17 cellular contexts compared by ENCODE assay signal in the genomic region with DNA sequence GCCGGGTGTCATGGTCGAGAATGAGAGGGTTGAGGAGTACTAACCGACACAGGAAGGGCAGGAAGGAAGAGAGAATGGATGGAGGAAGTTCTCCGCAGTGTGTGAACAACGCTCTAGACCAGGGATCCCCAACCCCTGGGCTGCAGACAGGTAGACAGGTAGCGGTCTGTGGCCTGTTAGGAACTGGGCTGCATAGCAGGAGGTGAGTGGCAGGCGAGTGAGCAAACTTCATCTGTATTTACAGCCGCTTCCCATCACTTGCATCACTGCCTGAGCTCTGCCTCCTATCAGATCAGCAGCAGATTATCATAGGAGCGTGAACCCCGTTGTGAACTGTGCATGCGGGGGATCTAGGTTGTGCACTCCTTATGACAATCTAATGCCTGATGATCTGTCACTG.
DNase-seq lines count a peak whose midpoint lies in the region; ATAC-seq and TF ChIP-seq lines count a peak whose summit lies in the region.
"Had no signal": no experiment of that assay in that cellular context is flagged by ENCODE, and none has a peak within 500 bp of the region (broad histone marks: within the 10 kb centered on the region; RNA-seq: fewer than 3 reads in every experiment).

No MANE protein-coding gene starts in this region.

- H4K20me1 ChIP-seq in neural progenitor cell (ENCODE audit: low read depth): peaks cover 8% of the 10 kb centered on the region

- H3F3A ChIP-seq in neural progenitor cell (ENCODE audit: low read depth): peaks cover 8% of the 10 kb centered on the region

- CTCF ChIA-PET in activated naive CD4-positive, alpha-beta T cell treated with anti-CD3 and anti-CD28 coated beads, Interleukin-2, amount 10 ng/mL, durations not matched to agents 7 days and 5 days (lab: Charles Lee): interaction anchor here (0.9 to 4.1 kb wide), 2 partner anchors 10 to 897 kb away, joined by 3 to 32 read pairs; no protein-coding TSS in a partner anchor

- peaks cover 7% of the 10 kb centered on the region for H3K36me3 Mint-ChIP-seq in activated naive CD4-positive, alpha-beta T cell treated with anti-CD3 and anti-CD28 coated beads, Interleukin-2, amount 10 ng/mL, durations not matched to agents 7 days and 5 days
- no peaks in the 10 kb centered on the region for H3K36me3 Mint-ChIP-seq in HFFc6 (ENCODE audit: low read depth)
- peaks cover 10% of the 10 kb centered on the region for H3K36me3 Mint-ChIP-seq in activated T-helper 17 cell treated with anti-CD3 and anti-CD28 coated beads, Interleukin-2, amount 50 U/mL, for 72 hours (ENCODE audit: low read depth)
- peaks cover 20% of the 10 kb centered on the region for H3K36me3 Mint-ChIP-seq in nephron (ENCODE audit: low read depth)
- H3K36me3 Mint-ChIP-seq in neural progenitor cell: peaks cover 6% of the 10 kb centered on the region
- H3K36me3 Mint-ChIP-seq in immature natural killer cell: peaks cover 0 to 4% (median 0%) of the 10 kb centered on the region in 3 donors
- H3K36me3 Mint-ChIP-seq: CD8-positive, alpha-beta T cell; IgD-negative memory B cell had no signal

- peak overlapping the region; percentile 11 for H3K27ac Mint-ChIP-seq in activated naive CD4-positive, alpha-beta T cell treated with anti-CD3 and anti-CD28 coated beads, Interleukin-2, amount 10 ng/mL, durations not matched to agents 7 days and 5 days
- H3K27ac Mint-ChIP-seq in HFFc6: 0 out of 2 replicates have a peak overlapping the region, but pooled peaks have one; percentile 17
- H3K27ac Mint-ChIP-seq in activated T-helper 17 cell treated with anti-CD3 and anti-CD28 coated beads, Interleukin-2, amount 50 U/mL, for 72 hours: peak overlapping the region; percentile 23
- peak overlapping the region; percentile 42 to 88 (median 69) for H3K27ac Mint-ChIP-seq in nephron
- H3K27ac Mint-ChIP-seq in neural progenitor cell: no peak overlapping the region
- H3K27ac Mint-ChIP-seq in immature natural killer cell: no peak overlapping the region
- H3K27ac Mint-ChIP-seq: B cell, H9 had no signal

- H2AFZ ChIP-seq in neural progenitor cell (replicated peaks): no peak overlapping the region

- no peaks in the 10 kb centered on the region for H3K36me3 ChIP-seq in neural progenitor cell

- H3K27me3 Mint-ChIP-seq in activated naive CD4-positive, alpha-beta T cell treated with anti-CD3 and anti-CD28 coated beads, Interleukin-2, amount 10 ng/mL, durations not matched to agents 7 days and 5 days: peaks cover 10% of the 10 kb centered on the region
- H3K27me3 Mint-ChIP-seq in HFFc6 (ENCODE audit: insufficient read depth): peaks cover 21% of the 10 kb centered on the region
- H3K27me3 Mint-ChIP-seq in activated T-helper 17 cell treated with anti-CD3 and anti-CD28 coated beads, Interleukin-2, amount 50 U/mL, for 72 hours: no peaks in the 10 kb centered on the region
- H3K27me3 Mint-ChIP-seq in nephron (ENCODE audit: low read depth): no peaks in the 10 kb centered on the region
- H3K27me3 Mint-ChIP-seq in neural progenitor cell (ENCODE audit: insufficient read depth, low read depth): peaks cover 10% of the 10 kb centered on the region
- peaks cover 2 to 13% (median 8%) of the 10 kb centered on the region in 3 donors for H3K27me3 Mint-ChIP-seq in immature natural killer cell (ENCODE audit: low read depth in 3 of 3)
- H3K27me3 Mint-ChIP-seq: B cell, IgD-negative memory B cell had no signal

- no peak for ATAC-seq in activated T-helper 17 cell treated with anti-CD3 and anti-CD28 coated beads, Interleukin-2, amount 50 U/mL, for 72 hours (replicated peaks)
- ATAC-seq: CD8-positive, alpha-beta T cell had no signal

- no peak for DNase-seq in activated naive CD4-positive, alpha-beta T cell treated with anti-CD3 and anti-CD28 coated beads, Interleukin-2, amount 10 ng/mL, durations not matched to agents 7 days and 5 days
- no peak for DNase-seq in activated naive CD4-positive, alpha-beta T cell (lab: John Stamatoyannopoulos, UW)
- DNase-seq in HFFc6 (no peak), neural progenitor cell (ENCODE audit: low spot score) (no peak), immature natural killer cell (no peak)
- DNase-seq: CD8-positive, alpha-beta T cell; COR-L47; DMS153; DMS79 treated with DMSO at 0.1 percent for 48 hours; EL; GOT3; H9 had no signal

- H3K4me1 Mint-ChIP-seq in activated naive CD4-positive, alpha-beta T cell treated with anti-CD3 and anti-CD28 coated beads, Interleukin-2, amount 10 ng/mL, durations not matched to agents 7 days and 5 days: peaks cover 52% of the 10 kb centered on the region
- H3K4me1 Mint-ChIP-seq in HFFc6 (ENCODE audit: low read depth) (peaks cover 11% of the 10 kb centered on the region; the same call in 1 of the 2 replicates), nephron (peaks cover 78% of the 10 kb centered on the region), neural progenitor cell (peaks cover 47% of the 10 kb centered on the region), immature natural killer cell (peaks cover 20 to 24% of the 10 kb centered on the region in 2 donors)
- peaks cover 22% of the 10 kb centered on the region for H3K4me1 Mint-ChIP-seq in activated T-helper 17 cell treated with anti-CD3 and anti-CD28 coated beads, Interleukin-2, amount 50 U/mL, for 72 hours

- no peaks in the 10 kb centered on the region for H3K9me3 Mint-ChIP-seq in activated naive CD4-positive, alpha-beta T cell treated with anti-CD3 and anti-CD28 coated beads, Interleukin-2, amount 10 ng/mL, durations not matched to agents 7 days and 5 days
- H3K9me3 Mint-ChIP-seq in HFFc6 (no peaks in the 10 kb centered on the region), nephron (no peaks in the 10 kb centered on the region), neural progenitor cell (peaks cover 4% of the 10 kb centered on the region), immature natural killer cell (no peaks in the 10 kb centered on the region)
- H3K9me3 Mint-ChIP-seq in activated T-helper 17 cell treated with anti-CD3 and anti-CD28 coated beads, Interleukin-2, amount 50 U/mL, for 72 hours: peaks cover 6% of the 10 kb centered on the region
- H3K9me3 Mint-ChIP-seq: CD8-positive, alpha-beta T cell; IgD-negative memory B cell had no signal

- no peak overlapping the region for H3K4me2 ChIP-seq in neural progenitor cell

- no peaks in the 10 kb centered on the region for H3K27me3 ChIP-seq in neural progenitor cell

- TF ChIP-seq CTCF in HFFc6 (IDR thresholded peaks at IDR 0.05): no peak
- no peak for TF ChIP-seq CTCF in nephron (IDR thresholded peaks at IDR 0.05; ENCODE audit: unreplicated experiment in 3 of 3)
- TF ChIP-seq CTCF in neural progenitor cell (IDR thresholded peaks at IDR 0.05): no peak

- no peaks in the 10 kb centered on the region for H3K9me3 ChIP-seq in neural progenitor cell (ENCODE audit: low read depth)

- H3K4me3 ChIP-seq in neural progenitor cell: no peak overlapping the region

- H3K27ac ChIP-seq in neural progenitor cell: no peak overlapping the region
- H3K27ac ChIP-seq: HL-60 had no signal

- no peaks in the 10 kb centered on the region for H3K79me2 ChIP-seq in neural progenitor cell (ENCODE audit: low read depth)

- peaks cover 24% of the 10 kb centered on the region for H3K4me1 ChIP-seq in neural progenitor cell

- H3K4me3 Mint-ChIP-seq in activated naive CD4-positive, alpha-beta T cell treated with anti-CD3 and anti-CD28 coated beads, Interleukin-2, amount 10 ng/mL, durations not matched to agents 7 days and 5 days: no peak overlapping the region
- H3K4me3 Mint-ChIP-seq in HFFc6 (no peak overlapping the region), nephron (no peak overlapping the region), neural progenitor cell (no peak overlapping the region), immature natural killer cell (no peak overlapping the region)
- no peak overlapping the region for H3K4me3 Mint-ChIP-seq in activated T-helper 17 cell treated with anti-CD3 and anti-CD28 coated beads, Interleukin-2, amount 50 U/mL, for 72 hours
- H3K4me3 Mint-ChIP-seq: B cell; CD8-positive, alpha-beta T cell; H9; IgD-negative memory B cell had no signal

- H3K9ac ChIP-seq in neural progenitor cell: no peak overlapping the region

Comparison
In these comparisons a context has a peak if more than half of its experiments do, and no peak if none do; other contexts are left out.
1. H3K27ac Mint-ChIP-seq: peak in activated naive CD4-positive, alpha-beta T cell treated with anti-CD3 and anti-CD28 coated beads, Interleukin-2, amount 10 ng/mL, durations not matched to agents 7 days and 5 days (single experiment), HFFc6 (single experiment), activated T-helper 17 cell treated with anti-CD3 and anti-CD28 coated beads, Interleukin-2, amount 50 U/mL, for 72 hours (single experiment) and nephron (3 of 3); none in neural progenitor cell (single experiment) and immature natural killer cell (0 of 6).